Comparison of ENCODE assay signal across 23 cellular contexts in genomic region chr14:62445570-62445969, GRCh38.
"Had no signal": no experiment of that assay in that cellular context is flagged by ENCODE, and none has a peak within 500 bp of the region (broad histone marks: within the 10 kb centered on the region; RNA-seq: fewer than 3 reads in every experiment).

No MANE protein-coding gene starts in this region.

- H3K4me1 ChIP-seq: breast epithelium, spleen, vagina had no signal

- FAIRE-seq: colon, keratinocyte had no signal

- H3K27ac Mint-ChIP-seq: activated naive CD4-positive, alpha-beta T cell treated with anti-CD3 and anti-CD28 coated beads for 36 hours; activated naive CD8-positive, alpha-beta T cell treated with anti-CD3 and anti-CD28 coated beads, Interleukin-2, amount 10 ng/mL, durations not matched to agents 7 days and 5 days; naive B cell; type B pancreatic cell had no signal

- H3K27me3 Mint-ChIP-seq: activated naive CD8-positive, alpha-beta T cell treated with anti-CD3 and anti-CD28 coated beads, Interleukin-2, amount 10 ng/mL, durations not matched to agents 7 days and 5 days; central memory CD8-positive, alpha-beta T cell; naive B cell; type B pancreatic cell had no signal

- H3K36me3 ChIP-seq: breast epithelium, spleen, thoracic aorta, vagina had no signal

- H3K4me1 Mint-ChIP-seq: activated naive CD8-positive, alpha-beta T cell treated with anti-CD3 and anti-CD28 coated beads, Interleukin-2, amount 10 ng/mL, durations not matched to agents 7 days and 5 days; central memory CD8-positive, alpha-beta T cell; naive B cell had no signal

- H3K9me3 Mint-ChIP-seq: activated naive CD4-positive, alpha-beta T cell treated with anti-CD3 and anti-CD28 coated beads for 36 hours; type B pancreatic cell had no signal

- H3K27me3 ChIP-seq: breast epithelium, foreskin keratinocyte, spleen, vagina had no signal

- H3K9me3 ChIP-seq: thoracic aorta, vagina had no signal

- H3K36me3 Mint-ChIP-seq: activated naive CD8-positive, alpha-beta T cell treated with anti-CD3 and anti-CD28 coated beads, Interleukin-2, amount 10 ng/mL, durations not matched to agents 7 days and 5 days; naive B cell; type B pancreatic cell had no signal

- ATAC-seq: foreskin keratinocyte had no signal

- DNase-seq: activated CD4-positive, alpha-beta T cell treated with anti-CD3 and anti-CD28 coated beads for 4 hours; activated CD4-positive, alpha-beta T cell treated with anti-CD3 and anti-CD28 coated beads, Interleukin-2, amount 50 U/mL, for 48 hours; activated CD4-positive, CD25-positive, alpha-beta regulatory T cell; activated effector memory CD4-positive, alpha-beta T cell treated with Interleukin-2 at 50 U/mL for 16 hours; activated naive CD4-positive, alpha-beta T cell treated with anti-CD3 and anti-CD28 coated beads for 36 hours; activated naive CD8-positive, alpha-beta T cell treated with anti-CD3 and anti-CD28 coated beads, Interleukin-2, amount 10 ng/mL, durations not matched to agents 7 days and 5 days; activated T-cell treated with anti-CD3 and anti-CD28 coated beads, Interleukin-2, amount 50 U/mL, for 48 hours; amniotic stem cell; effector memory CD4-positive, alpha-beta T cell; foreskin keratinocyte; naive B cell; posterior cingulate gyrus; spleen; stimulated activated CD4-positive, alpha-beta T cell treated with anti-CD3 and anti-CD28 coated beads, Interleukin-4, amount 100 ng/mL, for 24 hours; stimulated activated naive CD4-positive, alpha-beta T cell treated with Interleukin-2 at 50 U/mL for 16 hours had no signal

- H3K4me3 ChIP-seq: breast epithelium, lung, spleen, thoracic aorta, vagina had no signal

- H3K27ac ChIP-seq: breast epithelium, foreskin keratinocyte, spleen, thoracic aorta, vagina had no signal

- H3K4me3 Mint-ChIP-seq: activated naive CD4-positive, alpha-beta T cell treated with anti-CD3 and anti-CD28 coated beads for 36 hours; activated naive CD8-positive, alpha-beta T cell treated with anti-CD3 and anti-CD28 coated beads, Interleukin-2, amount 10 ng/mL, durations not matched to agents 7 days and 5 days; central memory CD8-positive, alpha-beta T cell; naive B cell; type B pancreatic cell had no signal
